7 cellular contexts compared by ENCODE assay signal in the genomic region with DNA sequence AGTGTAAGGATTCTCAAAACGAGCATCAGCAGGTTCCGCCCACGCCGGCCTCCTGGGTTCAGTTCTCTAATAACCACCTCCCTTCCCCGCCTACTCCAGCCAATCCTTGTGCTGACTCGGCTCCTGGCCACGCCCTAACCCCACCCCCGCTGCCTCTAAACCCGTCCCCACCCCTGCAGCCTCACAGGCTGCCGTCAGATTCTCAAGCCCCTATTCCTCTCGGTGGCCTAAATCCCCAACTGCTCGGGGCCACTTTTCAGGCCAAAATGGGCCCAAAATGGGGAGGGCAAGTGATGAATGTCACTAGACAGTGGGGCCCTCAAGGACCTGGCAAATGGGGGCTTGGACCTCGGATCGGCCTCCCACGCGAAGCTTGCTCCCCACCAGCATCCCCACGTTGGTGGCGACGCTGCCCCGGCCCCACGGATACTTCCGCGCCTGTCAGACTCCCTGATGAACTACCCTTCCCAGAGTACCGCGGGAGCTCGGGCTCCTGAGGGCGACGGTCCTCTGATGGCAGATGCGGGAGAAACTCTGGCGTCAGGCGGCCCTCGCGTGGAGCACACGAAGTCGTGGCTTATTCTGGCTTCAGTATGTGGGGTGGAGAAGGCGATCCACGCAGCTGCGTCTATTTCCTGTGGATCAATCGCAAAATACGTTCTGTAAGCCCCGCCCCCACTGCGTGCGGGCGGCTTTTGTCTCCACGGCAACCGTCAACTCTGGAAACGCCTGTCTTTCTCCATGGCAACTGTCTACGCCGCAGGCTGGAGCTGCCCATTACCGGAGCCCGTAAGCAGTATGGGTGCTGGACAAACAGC. TPM values are rescaled to one million over a fixed set of nuclear protein-coding genes. Genes with fewer than 3 reads are reported as not detected.
DNase-seq lines count a peak whose midpoint lies in the region; ATAC-seq and TF ChIP-seq lines count a peak whose summit lies in the region.

No MANE protein-coding gene starts in this region.

- H3K27ac ChIP-seq in duodenal mucosa (ENCODE audit: low read depth, low read length): peak overlapping the region; percentile 46
- peak overlapping the region in 1 of 2 donors; percentile 49 for H3K27ac ChIP-seq in lung (ENCODE audit: low read depth in 1 of 2, low read length in 1 of 2)

- H3K27ac Mint-ChIP-seq in activated CD4-positive, alpha-beta memory T cell treated with anti-CD3 and anti-CD28 coated beads, Interleukin-2, amount 10 ng/mL, durations not matched to agents 7 days and 5 days: no peak overlapping the region

- H3K9ac ChIP-seq in duodenal mucosa (ENCODE audit: low read depth in 1 of 2, low read length in 2 of 2): peak overlapping the region; percentile 34 to 44

- peak overlapping the region; percentile 67 for H3K4me3 Mint-ChIP-seq in activated CD4-positive, alpha-beta memory T cell treated with anti-CD3 and anti-CD28 coated beads, Interleukin-2, amount 10 ng/mL, durations not matched to agents 7 days and 5 days

- ATAC-seq in lung (ENCODE audit: insufficient read depth, low FRiP score): peak; percentile 77
- ATAC-seq in GM19023 (IDR thresholded peaks at IDR 0.05; ENCODE audit: unreplicated experiment): no peak

- peaks cover 30% of the 10 kb centered on the region for H3K9me3 Mint-ChIP-seq in activated CD4-positive, alpha-beta memory T cell treated with anti-CD3 and anti-CD28 coated beads, Interleukin-2, amount 10 ng/mL, durations not matched to agents 7 days and 5 days

- H3K4me1 ChIP-seq in duodenal mucosa (ENCODE audit: control insufficient read depth in 1 of 2, insufficient read depth in 2 of 2, low read length in 2 of 2) (peaks cover 4 to 5% of the 10 kb centered on the region in 2 donors), lung (ENCODE audit: control insufficient read depth in 2 of 2, insufficient read depth in 2 of 2, low read length in 2 of 2) (peaks cover 0 to 4% of the 10 kb centered on the region in 2 donors)

- CTCF ChIA-PET in activated CD4-positive, alpha-beta memory T cell treated with anti-CD3 and anti-CD28 coated beads, Interleukin-2, amount 10 ng/mL, durations not matched to agents 7 days and 5 days (lab: Charles Lee): no interaction called here

- H3K9me3 ChIP-seq in duodenal mucosa (ENCODE audit: control insufficient read depth in 1 of 2, low read length in 2 of 2) (peaks cover 15 to 17% of the 10 kb centered on the region in 2 donors), lung (ENCODE audit: control insufficient read depth in 2 of 2, insufficient read depth in 1 of 2, low read length in 1 of 2) (peaks cover 12 to 25% of the 10 kb centered on the region in 2 donors)

- DNase-seq in GM20000 (ENCODE audit: low spot score) (peak; percentile 78), NCI-H2227 treated with DMSO at 0.1 percent for 48 hours (lab: John Stamatoyannopoulos, UW) (peak; percentile 75), lung (ENCODE audit: low spot score) (peak; percentile 83)
- peak; percentile 75 for DNase-seq in activated CD4-positive, alpha-beta memory T cell treated with anti-CD3 and anti-CD28 coated beads, Interleukin-2, amount 10 ng/mL, durations not matched to agents 7 days and 5 days
- DNase-seq in stimulated activated CD4-positive, alpha-beta T cell treated with anti-CD3 and anti-CD28 coated beads, TNF-alpha, amount 100 ng/mL, for 1 hour (ENCODE audit: low read depth in 3 of 3, low spot score in 1 of 3): peak; percentile 45 to 71 (median 49)

- no peak for TF ChIP-seq CTCF in GM20000 (IDR thresholded peaks at IDR 0.05; ENCODE audit: extremely low read depth, missing control alignments)
- TF ChIP-seq CTCF in lung (IDR thresholded peaks at IDR 0.05; ENCODE audit: control extremely low read depth, extremely low read depth): no peak

- peaks cover 12% of the 10 kb centered on the region for H3K4me1 Mint-ChIP-seq in activated CD4-positive, alpha-beta memory T cell treated with anti-CD3 and anti-CD28 coated beads, Interleukin-2, amount 10 ng/mL, durations not matched to agents 7 days and 5 days

- peaks cover 28% of the 10 kb centered on the region for H3K36me3 Mint-ChIP-seq in activated CD4-positive, alpha-beta memory T cell treated with anti-CD3 and anti-CD28 coated beads, Interleukin-2, amount 10 ng/mL, durations not matched to agents 7 days and 5 days (ENCODE audit: low read depth)

- H3K27me3 ChIP-seq in duodenal mucosa (ENCODE audit: control insufficient read depth in 1 of 2, insufficient read depth in 2 of 2, low read length in 2 of 2): no peaks in the 10 kb centered on the region
- no peaks in the 10 kb centered on the region for H3K27me3 ChIP-seq in lung (ENCODE audit: control insufficient read depth, insufficient read depth)

- H3K4me3 ChIP-seq in duodenal mucosa (ENCODE audit: low read depth in 1 of 2, low read length in 2 of 2) (peak overlapping the region; percentile 73 to 78), lung (peak overlapping the region; percentile 1)

- H3K27me3 Mint-ChIP-seq in activated CD4-positive, alpha-beta memory T cell treated with anti-CD3 and anti-CD28 coated beads, Interleukin-2, amount 10 ng/mL, durations not matched to agents 7 days and 5 days: peaks cover 6% of the 10 kb centered on the region

- WGBS in lung, 2 donors: 2% methylated on average over 51 of the region's 51 CpGs

- H3K36me3 ChIP-seq in duodenal mucosa (ENCODE audit: control insufficient read depth in 1 of 2, insufficient read depth in 2 of 2, low read length in 2 of 2) (peaks cover 14 to 15% of the 10 kb centered on the region in 2 donors), lung (ENCODE audit: control insufficient read depth in 2 of 2, insufficient read depth in 2 of 2, low read length in 2 of 2) (peaks cover 6 to 17% of the 10 kb centered on the region in 2 donors)

- POLR2A ChIA-PET in activated CD4-positive, alpha-beta memory T cell treated with anti-CD3 and anti-CD28 coated beads, Interleukin-2, amount 10 ng/mL, durations not matched to agents 7 days and 5 days (lab: Charles Lee): interaction anchor here (0.9 to 1.5 kb wide), 2 partner anchors 11 to 122 kb away, joined by 3 to 4 read pairs; no protein-coding TSS in a partner anchor

RNA-seq across cellular contexts. Expression of a gene that starts 24.8 kb away (rescaled TPM):
- total RNA-seq in activated CD4-positive, alpha-beta memory T cell treated with anti-CD3 and anti-CD28 coated beads, Interleukin-2, amount 10 ng/mL, durations not matched to agents 7 days and 5 days: 1 to 10 TPM; 8.0 to 8.1 TPM
- total RNA-seq in lung: 10 to 100 TPM in 1 of 2 donors, 1 to 10 TPM in 1; 9.2 to 10.4 TPM
- 1 to 10 TPM; 2.8 to 3.9 TPM for polyA plus RNA-seq in lung

RNA-seq across cellular contexts. Expression of a gene that starts 25.4 kb away (rescaled TPM):
- 10 to 100 TPM; 80.0 to 80.6 TPM for total RNA-seq in activated CD4-positive, alpha-beta memory T cell treated with anti-CD3 and anti-CD28 coated beads, Interleukin-2, amount 10 ng/mL, durations not matched to agents 7 days and 5 days
- total RNA-seq in lung: 10 to 100 TPM; 33.3 to 48.0 TPM
- 10 to 100 TPM; 15.7 to 35.4 TPM for polyA plus RNA-seq in lung
